Comparison of ENCODE assay signal across 1 cellular context in genomic region chr10:78623577-78624215, GRCh38.
TF ChIP-seq lines count a peak whose summit lies in the region.

No MANE protein-coding gene starts in this region.

TF ChIP-seq in HEK293, 187 proteins besides CTCF, POLR2A, EP300 and RAD21 (continued from another document):
- TF ChIP-seq, protein P1, sequence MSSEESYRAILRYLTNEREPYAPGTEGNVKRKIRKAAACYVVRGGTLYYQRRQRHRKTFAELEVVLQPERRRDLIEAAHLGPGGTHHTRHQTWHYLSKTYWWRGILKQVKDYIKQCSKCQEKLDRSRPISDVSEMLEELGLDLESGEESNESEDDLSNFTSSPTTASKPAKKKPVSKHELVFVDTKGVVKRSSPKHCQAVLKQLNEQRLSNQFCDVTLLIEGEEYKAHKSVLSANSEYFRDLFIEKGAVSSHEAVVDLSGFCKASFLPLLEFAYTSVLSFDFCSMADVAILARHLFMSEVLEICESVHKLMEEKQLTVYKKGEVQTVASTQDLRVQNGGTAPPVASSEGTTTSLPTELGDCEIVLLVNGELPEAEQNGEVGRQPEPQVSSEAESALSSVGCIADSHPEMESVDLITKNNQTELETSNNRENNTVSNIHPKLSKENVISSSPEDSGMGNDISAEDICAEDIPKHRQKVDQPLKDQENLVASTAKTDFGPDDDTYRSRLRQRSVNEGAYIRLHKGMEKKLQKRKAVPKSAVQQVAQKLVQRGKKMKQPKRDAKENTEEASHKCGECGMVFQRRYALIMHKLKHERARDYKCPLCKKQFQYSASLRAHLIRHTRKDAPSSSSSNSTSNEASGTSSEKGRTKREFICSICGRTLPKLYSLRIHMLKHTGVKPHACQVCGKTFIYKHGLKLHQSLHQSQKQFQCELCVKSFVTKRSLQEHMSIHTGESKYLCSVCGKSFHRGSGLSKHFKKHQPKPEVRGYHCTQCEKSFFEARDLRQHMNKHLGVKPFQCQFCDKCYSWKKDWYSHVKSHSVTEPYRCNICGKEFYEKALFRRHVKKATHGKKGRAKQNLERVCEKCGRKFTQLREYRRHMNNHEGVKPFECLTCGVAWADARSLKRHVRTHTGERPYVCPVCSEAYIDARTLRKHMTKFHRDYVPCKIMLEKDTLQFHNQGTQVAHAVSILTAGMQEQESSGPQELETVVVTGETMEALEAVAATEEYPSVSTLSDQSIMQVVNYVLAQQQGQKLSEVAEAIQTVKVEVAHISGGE (tag by site-specific recombination; conservative IDR thresholded peaks at IDR 0.05; ENCODE audit: low read depth), result no peak
- TF ChIP-seq, protein P2, sequence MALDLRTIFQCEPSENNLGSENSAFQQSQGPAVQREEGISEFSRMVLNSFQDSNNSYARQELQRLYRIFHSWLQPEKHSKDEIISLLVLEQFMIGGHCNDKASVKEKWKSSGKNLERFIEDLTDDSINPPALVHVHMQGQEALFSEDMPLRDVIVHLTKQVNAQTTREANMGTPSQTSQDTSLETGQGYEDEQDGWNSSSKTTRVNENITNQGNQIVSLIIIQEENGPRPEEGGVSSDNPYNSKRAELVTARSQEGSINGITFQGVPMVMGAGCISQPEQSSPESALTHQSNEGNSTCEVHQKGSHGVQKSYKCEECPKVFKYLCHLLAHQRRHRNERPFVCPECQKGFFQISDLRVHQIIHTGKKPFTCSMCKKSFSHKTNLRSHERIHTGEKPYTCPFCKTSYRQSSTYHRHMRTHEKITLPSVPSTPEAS (tag by site-specific recombination; IDR thresholded peaks at IDR 0.05), result no peak
